Comparison of ENCODE assay signal across 1 cellular context in genomic region chr19:50147462-50148423, GRCh38.
TF ChIP-seq lines count a peak whose summit lies in the region.

No MANE protein-coding gene starts in this region.

TF ChIP-seq in K562, 482 proteins besides CTCF, POLR2A, EP300 and RAD21 (continued from another document and continues in another):
- TF ChIP-seq GTF2E2 (tag; IDR thresholded peaks at IDR 0.05) (no peak), KDM1A (IDR thresholded peaks at IDR 0.05) (no peak), NFIC (IDR thresholded peaks at IDR 0.05) (no peak), HDAC2 (IDR thresholded peaks at IDR 0.05) (peak; percentile 59; the same call in 1 of the 2 replicates), ZNF197 (CRISPR knock-in tag; IDR thresholded peaks at IDR 0.05; ENCODE audit: low read depth) (peak; percentile 90), THRAP3 (IDR thresholded peaks at IDR 0.05; ENCODE audit: borderline replicate concordance) (no peak), AFF1 (IDR thresholded peaks at IDR 0.05; ENCODE audit: low read depth in 1 of 2, partially characterized antibody in 2 of 2) (peak; percentile 29 to 99), XRCC5 (IDR thresholded peaks at IDR 0.05; ENCODE audit: low read depth, low read length) (peak; percentile 21; the same call in 1 of the 2 replicates), CREM (IDR thresholded peaks at IDR 0.05; ENCODE audit: low read depth) (peak; percentile 86; the same call in 1 of the 2 replicates), RB1 (IDR thresholded peaks at IDR 0.05; ENCODE audit: low read depth) (peak; percentile 55), FOXJ3 (CRISPR knock-in tag; IDR thresholded peaks at IDR 0.05) (0 out of 2 replicates have a peak, but pooled peaks have one; percentile 36), EGR1 (conservative IDR thresholded peaks at IDR 0.05) (peak; percentile 41; the same call in 1 of the 2 replicates), MITF (IDR thresholded peaks at IDR 0.05) (no peak), ESRRA (IDR thresholded peaks at IDR 0.05; ENCODE audit: borderline replicate concordance, low read depth) (peak; percentile 11; the same call in 1 of the 2 replicates), HINFP (tag; conservative IDR thresholded peaks at IDR 0.05; ENCODE audit: low read depth) (peak; percentile 66), ZKSCAN3 (CRISPR knock-in tag; IDR thresholded peaks at IDR 0.05) (no peak), NONO (IDR thresholded peaks at IDR 0.05; ENCODE audit: low read depth in 2 of 2, low read length in 1 of 2) (no peak), ZNF12 (CRISPR knock-in tag; IDR thresholded peaks at IDR 0.05) (no peak), FOS (IDR thresholded peaks at IDR 0.05; ENCODE audit: extremely low read depth, insufficient read length) (no peak), PHTF2 (CRISPR knock-in tag; IDR thresholded peaks at IDR 0.05) (no peak), GATAD2B (IDR thresholded peaks at IDR 0.05; ENCODE audit: borderline replicate concordance) (no peak), SAP30 (IDR thresholded peaks at IDR 0.05; ENCODE audit: borderline replicate concordance, insufficient read depth, low read depth, low read length, poor library complexity, severe bottlenecking) (peak; percentile 48), CTCFL (IDR thresholded peaks at IDR 0.05; ENCODE audit: borderline replicate concordance, insufficient read depth, low read depth, low read length, poor library complexity, severe bottlenecking) (no peak), TRIM24 (IDR thresholded peaks at IDR 0.05) (no peak), SOX6 (IDR thresholded peaks at IDR 0.05) (no peak), ZNF780A (CRISPR knock-in tag; IDR thresholded peaks at IDR 0.05) (no peak), NR2C2 (CRISPR knock-in tag; IDR thresholded peaks at IDR 0.05) (no peak), NR2C2 (tag; IDR thresholded peaks at IDR 0.05) (peak; percentile 73), CBX5 (IDR thresholded peaks at IDR 0.05; ENCODE audit: borderline replicate concordance, low read depth) (no peak), TBP (optimal IDR thresholded peaks at IDR 0.05; ENCODE audit: low read depth, low read length) (no peak), TAF7 (tag; IDR thresholded peaks at IDR 0.05) (no peak), SUPT5H (IDR thresholded peaks at IDR 0.05) (no peak), RBM22 (IDR thresholded peaks at IDR 0.05; ENCODE audit: low read depth, low read length, poor library complexity, severe bottlenecking) (no peak), ZNF232 (CRISPR knock-in tag; IDR thresholded peaks at IDR 0.05) (no peak), CXXC5 (CRISPR knock-in tag; IDR thresholded peaks at IDR 0.05) (0 out of 2 replicates have a peak, but pooled peaks have one; percentile 18), FOXJ2 (tag; IDR thresholded peaks at IDR 0.05) (peak; percentile 82), ZNF175 (CRISPR knock-in tag; IDR thresholded peaks at IDR 0.05; ENCODE audit: low read depth) (peak; percentile 54; the same call in 1 of the 2 replicates), MTA2 (IDR thresholded peaks at IDR 0.05; ENCODE audit: low read depth) (no peak), ZNF76 (CRISPR knock-in tag; IDR thresholded peaks at IDR 0.05; ENCODE audit: borderline replicate concordance) (no peak), HEY1 (CRISPR knock-in tag; IDR thresholded peaks at IDR 0.05; ENCODE audit: borderline replicate concordance) (no peak)
- TF ChIP-seq, protein P1, sequence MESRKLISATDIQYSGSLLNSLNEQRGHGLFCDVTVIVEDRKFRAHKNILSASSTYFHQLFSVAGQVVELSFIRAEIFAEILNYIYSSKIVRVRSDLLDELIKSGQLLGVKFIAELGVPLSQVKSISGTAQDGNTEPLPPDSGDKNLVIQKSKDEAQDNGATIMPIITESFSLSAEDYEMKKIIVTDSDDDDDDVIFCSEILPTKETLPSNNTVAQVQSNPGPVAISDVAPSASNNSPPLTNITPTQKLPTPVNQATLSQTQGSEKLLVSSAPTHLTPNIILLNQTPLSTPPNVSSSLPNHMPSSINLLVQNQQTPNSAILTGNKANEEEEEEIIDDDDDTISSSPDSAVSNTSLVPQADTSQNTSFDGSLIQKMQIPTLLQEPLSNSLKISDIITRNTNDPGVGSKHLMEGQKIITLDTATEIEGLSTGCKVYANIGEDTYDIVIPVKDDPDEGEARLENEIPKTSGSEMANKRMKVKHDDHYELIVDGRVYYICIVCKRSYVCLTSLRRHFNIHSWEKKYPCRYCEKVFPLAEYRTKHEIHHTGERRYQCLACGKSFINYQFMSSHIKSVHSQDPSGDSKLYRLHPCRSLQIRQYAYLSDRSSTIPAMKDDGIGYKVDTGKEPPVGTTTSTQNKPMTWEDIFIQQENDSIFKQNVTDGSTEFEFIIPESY (CRISPR knock-in tag; IDR thresholded peaks at IDR 0.05): no peak
- TF ChIP-seq, protein P2, sequence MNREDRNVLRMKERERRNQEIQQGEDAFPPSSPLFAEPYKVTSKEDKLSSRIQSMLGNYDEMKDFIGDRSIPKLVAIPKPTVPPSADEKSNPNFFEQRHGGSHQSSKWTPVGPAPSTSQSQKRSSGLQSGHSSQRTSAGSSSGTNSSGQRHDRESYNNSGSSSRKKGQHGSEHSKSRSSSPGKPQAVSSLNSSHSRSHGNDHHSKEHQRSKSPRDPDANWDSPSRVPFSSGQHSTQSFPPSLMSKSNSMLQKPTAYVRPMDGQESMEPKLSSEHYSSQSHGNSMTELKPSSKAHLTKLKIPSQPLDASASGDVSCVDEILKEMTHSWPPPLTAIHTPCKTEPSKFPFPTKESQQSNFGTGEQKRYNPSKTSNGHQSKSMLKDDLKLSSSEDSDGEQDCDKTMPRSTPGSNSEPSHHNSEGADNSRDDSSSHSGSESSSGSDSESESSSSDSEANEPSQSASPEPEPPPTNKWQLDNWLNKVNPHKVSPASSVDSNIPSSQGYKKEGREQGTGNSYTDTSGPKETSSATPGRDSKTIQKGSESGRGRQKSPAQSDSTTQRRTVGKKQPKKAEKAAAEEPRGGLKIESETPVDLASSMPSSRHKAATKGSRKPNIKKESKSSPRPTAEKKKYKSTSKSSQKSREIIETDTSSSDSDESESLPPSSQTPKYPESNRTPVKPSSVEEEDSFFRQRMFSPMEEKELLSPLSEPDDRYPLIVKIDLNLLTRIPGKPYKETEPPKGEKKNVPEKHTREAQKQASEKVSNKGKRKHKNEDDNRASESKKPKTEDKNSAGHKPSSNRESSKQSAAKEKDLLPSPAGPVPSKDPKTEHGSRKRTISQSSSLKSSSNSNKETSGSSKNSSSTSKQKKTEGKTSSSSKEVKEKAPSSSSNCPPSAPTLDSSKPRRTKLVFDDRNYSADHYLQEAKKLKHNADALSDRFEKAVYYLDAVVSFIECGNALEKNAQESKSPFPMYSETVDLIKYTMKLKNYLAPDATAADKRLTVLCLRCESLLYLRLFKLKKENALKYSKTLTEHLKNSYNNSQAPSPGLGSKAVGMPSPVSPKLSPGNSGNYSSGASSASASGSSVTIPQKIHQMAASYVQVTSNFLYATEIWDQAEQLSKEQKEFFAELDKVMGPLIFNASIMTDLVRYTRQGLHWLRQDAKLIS (CRISPR knock-in tag; IDR thresholded peaks at IDR 0.05): peak; percentile 52; the same call in 1 of the 2 replicates
- TF ChIP-seq, protein P3, sequence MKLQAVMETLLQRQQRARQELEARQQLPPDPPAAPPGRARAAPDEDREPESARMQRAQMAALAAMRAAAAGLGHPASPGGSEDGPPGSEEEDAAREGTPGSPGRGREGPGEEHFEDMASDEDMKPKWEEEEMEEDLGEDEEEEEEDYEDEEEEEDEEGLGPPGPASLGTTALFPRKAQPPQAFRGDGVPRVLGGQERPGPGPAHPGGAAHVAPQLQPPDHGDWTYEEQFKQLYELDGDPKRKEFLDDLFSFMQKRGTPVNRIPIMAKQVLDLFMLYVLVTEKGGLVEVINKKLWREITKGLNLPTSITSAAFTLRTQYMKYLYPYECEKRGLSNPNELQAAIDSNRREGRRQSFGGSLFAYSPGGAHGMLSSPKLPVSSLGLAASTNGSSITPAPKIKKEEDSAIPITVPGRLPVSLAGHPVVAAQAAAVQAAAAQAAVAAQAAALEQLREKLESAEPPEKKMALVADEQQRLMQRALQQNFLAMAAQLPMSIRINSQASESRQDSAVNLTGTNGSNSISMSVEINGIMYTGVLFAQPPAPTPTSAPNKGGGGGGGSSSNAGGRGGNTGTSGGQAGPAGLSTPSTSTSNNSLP (IDR thresholded peaks at IDR 0.05; ENCODE audit: borderline replicate concordance, low read depth, low read length): no peak
- TF ChIP-seq, protein P4, sequence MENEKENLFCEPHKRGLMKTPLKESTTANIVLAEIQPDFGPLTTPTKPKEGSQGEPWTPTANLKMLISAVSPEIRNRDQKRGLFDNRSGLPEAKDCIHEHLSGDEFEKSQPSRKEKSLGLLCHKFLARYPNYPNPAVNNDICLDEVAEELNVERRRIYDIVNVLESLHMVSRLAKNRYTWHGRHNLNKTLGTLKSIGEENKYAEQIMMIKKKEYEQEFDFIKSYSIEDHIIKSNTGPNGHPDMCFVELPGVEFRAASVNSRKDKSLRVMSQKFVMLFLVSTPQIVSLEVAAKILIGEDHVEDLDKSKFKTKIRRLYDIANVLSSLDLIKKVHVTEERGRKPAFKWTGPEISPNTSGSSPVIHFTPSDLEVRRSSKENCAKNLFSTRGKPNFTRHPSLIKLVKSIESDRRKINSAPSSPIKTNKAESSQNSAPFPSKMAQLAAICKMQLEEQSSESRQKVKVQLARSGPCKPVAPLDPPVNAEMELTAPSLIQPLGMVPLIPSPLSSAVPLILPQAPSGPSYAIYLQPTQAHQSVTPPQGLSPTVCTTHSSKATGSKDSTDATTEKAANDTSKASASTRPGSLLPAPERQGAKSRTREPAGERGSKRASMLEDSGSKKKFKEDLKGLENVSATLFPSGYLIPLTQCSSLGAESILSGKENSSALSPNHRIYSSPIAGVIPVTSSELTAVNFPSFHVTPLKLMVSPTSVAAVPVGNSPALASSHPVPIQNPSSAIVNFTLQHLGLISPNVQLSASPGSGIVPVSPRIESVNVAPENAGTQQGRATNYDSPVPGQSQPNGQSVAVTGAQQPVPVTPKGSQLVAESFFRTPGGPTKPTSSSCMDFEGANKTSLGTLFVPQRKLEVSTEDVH (IDR thresholded peaks at IDR 0.05; ENCODE audit: low read depth, partially characterized antibody): no peak
